Comparison of ENCODE assay signal across 1 cellular context in genomic region chr2:238379096-238379810, GRCh38.
TF ChIP-seq lines count a peak whose summit lies in the region.

No MANE protein-coding gene starts in this region.

TF ChIP-seq in GM23338, 12 proteins besides CTCF, POLR2A, EP300 and RAD21 (continued from another document):
- TF ChIP-seq ZNF462 (CRISPR knock-in tag; IDR thresholded peaks at IDR 0.05) (no peak), ZNF331 (CRISPR knock-in tag; IDR thresholded peaks at IDR 0.05; ENCODE audit: low read depth) (no peak), EZH2phosphoT487 (IDR thresholded peaks at IDR 0.05; ENCODE audit: unreplicated experiment) (no peak), ETS1 (IDR thresholded peaks at IDR 0.05) (no peak), ZNF114 (CRISPR knock-in tag; IDR thresholded peaks at IDR 0.05) (no peak), REST (IDR thresholded peaks at IDR 0.05; ENCODE audit: unreplicated experiment) (no peak)
